In genomic region chr1:225809842-225810578, GRCh38 we compare ENCODE assay signal across 8 cellular contexts. TPM values are rescaled to one million over a fixed set of nuclear protein-coding genes. Genes with fewer than 3 reads are reported as not detected.
DNase-seq lines count a peak whose midpoint lies in the region; ATAC-seq, FAIRE-seq and TF ChIP-seq lines count a peak whose summit lies in the region.

EPHX1 (plus strand) TSS chr1:225810124; CDS start chr1:225828730, 18,606 bp downstream.

- 0 out of 2 replicates have a peak within 1 kb of the TSS, but pooled peaks have one; percentile 33 for H3K14ac ChIP-seq in IMR-90 (replicated peaks; ENCODE audit: low read depth, low read length)

- peak within 1 kb of the TSS; percentile 52 for H3K9ac ChIP-seq in IMR-90 (ENCODE audit: low read depth, low read length)

- H4K8ac ChIP-seq in IMR-90 (ENCODE audit: low read depth in 2 of 2, low read length in 2 of 2): peak within 1 kb of the TSS; percentile 74 to 76; a peak in 1 of 4 replicates

- no peaks in the 10 kb centered on the region for H3K9me3 ChIP-seq in IMR-90 (ENCODE audit: control insufficient read depth, insufficient read depth, low read length)
- H3K9me3 ChIP-seq in stomach: no peaks in the 10 kb centered on the region

- H3K23ac ChIP-seq in IMR-90 (ENCODE audit: low read depth, low read length): no peak within 1 kb of the TSS; the same call in 1 of the 2 replicates

- H3K27me3 ChIP-seq in IMR-90 (ENCODE audit: control insufficient read depth, insufficient read depth, low read length) (no peaks in the 10 kb centered on the region), stomach (no peaks in the 10 kb centered on the region)

- peak; percentile 85 for TF ChIP-seq POLR2A in IMR-90 (IDR thresholded peaks at IDR 0.05; ENCODE audit: low read depth, low read length)
- TF ChIP-seq POLR2A in stomach (IDR thresholded peaks at IDR 0.05): peak in 1 of 4 donors; percentile 26

- peak within 1 kb of the TSS; percentile 40; the same call in 1 of the 2 replicates for H3K4ac ChIP-seq in IMR-90 (ENCODE audit: low read depth, low read length)

- TF ChIP-seq CTCF in IMR-90 (conservative IDR thresholded peaks at IDR 0.05; ENCODE audit: low read depth, low read length) (peak; percentile 40), neural crest cell (conservative IDR thresholded peaks at IDR 0.05) (peak; percentile 50), stomach (IDR thresholded peaks at IDR 0.05) (peak in 5 of 7 experiments; percentile 4 to 41 (median 18))

- H2BK15ac ChIP-seq in IMR-90 (ENCODE audit: low read depth, low read length): no peak within 1 kb of the TSS

- H2AFZ ChIP-seq in IMR-90 (replicated peaks; ENCODE audit: low read length, poor library complexity): peak within 1 kb of the TSS; percentile 96

- peak; percentile 24; the same call in 1 of the 2 replicates for TF ChIP-seq RAD21 in IMR-90 (IDR thresholded peaks at IDR 0.05; ENCODE audit: low read length)

- H2BK120ac ChIP-seq in IMR-90 (ENCODE audit: low read depth, low read length): no peak within 1 kb of the TSS

- DNase-seq in DMS53 treated with DMSO at 0.1 percent for 48 hours (lab: John Stamatoyannopoulos, UW; ENCODE audit: unreplicated experiment) (peak; percentile 85), IMR-90 (peak; percentile 84), RCC 7860 (ENCODE audit: low spot score) (peak; percentile 74), fibroblast of the conjunctiva (ENCODE audit: low read depth) (peak; percentile 75), neural crest cell (ENCODE audit: low read depth, low spot score) (peak; percentile 82), stomach (peak; percentile 94)
- DNase-seq in activated effector memory CD4-positive, alpha-beta T cell treated with Interleukin-2 at 50 U/mL for 16 hours: peak; percentile 49

- CTCF ChIA-PET in IMR-90 (lab: Yijun Ruan, JAX): interaction anchor here (0.8 to 1.3 kb wide), 2 partner anchors 8 to 12 kb away, joined by 4 to 5 read pairs; no protein-coding TSS in a partner anchor

- dilution Hi-C loops in IMR-90 (cut with HindIII; ENCODE audit: low sequenced_read_pairs, unreplicated experiment): no loop called here

- peaks cover 13% of the 10 kb centered on the region; the same call in 1 of the 2 replicates for H3K9me1 ChIP-seq in IMR-90 (ENCODE audit: insufficient read depth, low read length)

- H4K20me1 ChIP-seq in IMR-90 (ENCODE audit: insufficient read depth, low read length): no peaks in the 10 kb centered on the region

- no peak for TF ChIP-seq EP300 in stomach (IDR thresholded peaks at IDR 0.05)

- WGBS in IMR-90 (ENCODE audit: extremely low coverage in 2 of 2, insufficient read length in 1 of 2), 2 experiments: 1% methylated on average over 42 of the region's 80 CpGs; no CpG with 5 or more reads in 1 of the 2 experiments
- 0 to 1% (median 0%) methylated on average over 19 to 80 of the region's 80 CpGs for WGBS in stomach, 5 donors

- H3K18ac ChIP-seq in IMR-90 (ENCODE audit: low read depth, low read length): peak within 1 kb of the TSS; percentile 53; the same call in 1 of the 2 replicates

- no peak within 1 kb of the TSS for H2AK5ac ChIP-seq in IMR-90 (ENCODE audit: low read depth, low read length)

- H4K91ac ChIP-seq in IMR-90 (ENCODE audit: insufficient read depth, low read depth, low read length): peak within 1 kb of the TSS; percentile 23; the same call in 1 of the 2 replicates

- peak within 1 kb of the TSS; percentile 84 for H3K27ac Mint-ChIP-seq in neural crest cell (ENCODE audit: unreplicated experiment)

- in situ Hi-C loops in IMR-90 (cut with MboI; ENCODE audit: low sequenced_read_pairs): no loop called here

- H3K9me3 Mint-ChIP-seq in neural crest cell: no peaks in the 10 kb centered on the region

- H3K36me3 ChIP-seq in IMR-90 (ENCODE audit: control insufficient read depth, insufficient read depth, low read length): no peaks in the 10 kb centered on the region
- H3K36me3 ChIP-seq in stomach: no peaks in the 10 kb centered on the region

- peak; percentile 98 for ATAC-seq in GM21528 (IDR thresholded peaks at IDR 0.05; ENCODE audit: low FRiP score, unreplicated experiment)
- ATAC-seq in IMR-90 (ENCODE audit: low read depth): peak; percentile 98

- no peaks in the 10 kb centered on the region for H3K36me3 Mint-ChIP-seq in neural crest cell (ENCODE audit: low read depth)

- peak within 1 kb of the TSS; percentile 50 for H2BK5ac ChIP-seq in IMR-90 (ENCODE audit: low read depth, low read length, poor library complexity, severe bottlenecking)

- FAIRE-seq in RCC 7860 (lab: Jason Lieb, UNC): no peak

- peaks cover 0 to 18% of the 10 kb centered on the region in 2 experiments; a peak in 2 of 4 replicates for H3K79me1 ChIP-seq in IMR-90 (ENCODE audit: low read depth in 1 of 2, low read length in 2 of 2)

- H3K4me3 ChIP-seq in IMR-90 (ENCODE audit: insufficient read depth, low read depth, low read length): peak within 1 kb of the TSS; percentile 87
- H3K4me3 ChIP-seq in stomach: peak within 1 kb of the TSS; percentile 69 to 82 (median 76)

- peaks cover 31% of the 10 kb centered on the region for H3K4me1 Mint-ChIP-seq in neural crest cell

- H2AK9ac ChIP-seq in IMR-90 (replicated peaks; ENCODE audit: low read depth, low read length, poor library complexity): peak within 1 kb of the TSS; percentile 7

- intact Hi-C loops in IMR-90 (cut with micrococcal nuclease) (loop anchor here (2.0 kb wide), 1 partner anchor 31 kb away; no protein-coding TSS in a partner anchor), stomach (cut with DNase I; ENCODE audit: low total_unique reads) (no loop called here)

- H2BK20ac ChIP-seq in IMR-90 (ENCODE audit: low read depth, low read length): no peak within 1 kb of the TSS

- no peak within 1 kb of the TSS; the same call in 1 of the 2 replicates for H3K56ac ChIP-seq in IMR-90 (ENCODE audit: extremely low read depth, insufficient read depth, low read length)

- H3K27ac ChIP-seq in IMR-90 (ENCODE audit: insufficient read depth, low read length) (peak within 1 kb of the TSS; percentile 21), stomach (peak within 1 kb of the TSS; percentile 84 to 96 (median 92))

- H3K4me3 Mint-ChIP-seq in neural crest cell: peak within 1 kb of the TSS; percentile 92

- peak within 1 kb of the TSS; percentile 97 for H3K4me2 ChIP-seq in IMR-90 (ENCODE audit: low read depth, low read length)

- POLR2A ChIA-PET in IMR-90 (lab: Charles Lee; ENCODE audit: unreplicated experiment): interaction anchor here (0.6 kb wide), 1 partner anchor 266 kb away, joined by 3 read pairs; no protein-coding TSS in a partner anchor

- H3K4me1 ChIP-seq in IMR-90 (ENCODE audit: control insufficient read depth, insufficient read depth, low read length) (peaks cover 20% of the 10 kb centered on the region), stomach (peaks cover 40 to 52% (median 50%) of the 10 kb centered on the region in 4 donors)

- peaks cover 8% of the 10 kb centered on the region for H3K27me3 Mint-ChIP-seq in neural crest cell (ENCODE audit: low read depth)

- peak within 1 kb of the TSS; percentile 61; the same call in 1 of the 2 replicates for H4K5ac ChIP-seq in IMR-90 (ENCODE audit: low read depth, low read length)

- BruUV-seq in IMR-90 (replicated peaks; lab: Mats Ljungman, UMichigan): no TSS peak

TF ChIP-seq in IMR-90, 13 proteins besides CTCF, POLR2A, EP300 and RAD21:
- TF ChIP-seq BHLHE40 (IDR thresholded peaks at IDR 0.05; ENCODE audit: low read depth, low read length): peak; percentile 76; the same call in 1 of the 2 replicates
- no peak for TF ChIP-seq CHD1 (IDR thresholded peaks at IDR 0.05; ENCODE audit: low read depth, low read length)
- TF ChIP-seq USF2 (IDR thresholded peaks at IDR 0.05; ENCODE audit: low read depth, low read length): no peak
- no peak for TF ChIP-seq CEBPB (IDR thresholded peaks at IDR 0.05; ENCODE audit: low read depth, low read length)
- TF ChIP-seq SMC3 (IDR thresholded peaks at IDR 0.05; ENCODE audit: low read depth, low read length): 0 out of 2 replicates have a peak, but pooled peaks have one; percentile 12
- no peak for TF ChIP-seq MAFK (IDR thresholded peaks at IDR 0.05; ENCODE audit: low read depth, low read length)
- TF ChIP-seq ELK1 (IDR thresholded peaks at IDR 0.05; ENCODE audit: borderline replicate concordance, low read depth, low read length): no peak
- TF ChIP-seq MAZ (IDR thresholded peaks at IDR 0.05; ENCODE audit: borderline replicate concordance, low read depth, low read length): peak; percentile 42; the same call in 1 of the 2 replicates
- no peak for TF ChIP-seq NFE2L2 (IDR thresholded peaks at IDR 0.05; ENCODE audit: low read depth, low read length)
- no peak for TF ChIP-seq FOS (IDR thresholded peaks at IDR 0.05; ENCODE audit: low read depth, low read length)
- no peak for TF ChIP-seq RCOR1 (IDR thresholded peaks at IDR 0.05; ENCODE audit: insufficient replicate concordance, low read length)
- TF ChIP-seq RFX5 (IDR thresholded peaks at IDR 0.05; ENCODE audit: low read depth, low read length): no peak
- no peak for TF ChIP-seq MXI1 (IDR thresholded peaks at IDR 0.05; ENCODE audit: borderline replicate concordance, low read depth, low read length)

RNA-seq across cellular contexts. Expression of gene EPHX1, which starts in this region (rescaled TPM):
- total RNA-seq in IMR-90 (2012; rRNA removed): 16.9 and 20.3 TPM in 2 replicates
- 33.8 and 46.3 TPM in 2 replicates for polyA plus RNA-seq in IMR-90 (2012; rRNA removed)
- polyA plus RNA-seq in IMR-90 (2012; cell fraction: cytosol; rRNA removed): 35.7 and 36.6 TPM in 2 replicates
- polyA plus RNA-seq in IMR-90 (2012; cell fraction: nucleus; rRNA removed; ENCODE audit: low replicate concordance): 14.3 and 16.2 TPM in 2 replicates
- 15.4 and 15.8 TPM in 2 replicates for total RNA-seq in neural crest cell
- total RNA-seq in stomach: 10 to 100 TPM; 13.0 to 94.6 (median 42.6) TPM
- polyA plus RNA-seq in stomach: 10 to 100 TPM; 19.9 to 69.6 (median 26.1) TPM

Comparison
In these comparisons a context has a peak if more than half of its experiments do, and no peak if none do; other contexts are left out.
1. Peak in every context shown above with its lines: DNase-seq, ATAC-seq, H3K4me3 ChIP-seq and H3K27ac ChIP-seq.